8 cellular contexts compared by ENCODE assay signal in genomic region chr1:36463773-36464604, GRCh38. TPM values are rescaled to one million over a fixed set of nuclear protein-coding genes. Genes with fewer than 3 reads are reported as not detected.
DNase-seq lines count a peak whose midpoint lies in the region; ATAC-seq lines count a peak whose summit lies in the region.

MRPS15 (minus strand) TSS chr1:36464384; CDS start chr1:36464275, 109 bp downstream.

- H3K4me2 ChIP-seq in BLaER1, result peak within 1 kb of the TSS; percentile 97

- H3K9ac ChIP-seq in BLaER1, result peak within 1 kb of the TSS; percentile 88

- H4K20me1 ChIP-seq in BLaER1, result no peaks in the 10 kb centered on the region; the same call in 1 of the 2 replicates

- H3K27me3 ChIP-seq in BLaER1, result no peaks in the 10 kb centered on the region

- no peaks in the 10 kb centered on the region for H3K9me3 ChIP-seq in BLaER1

- peak within 1 kb of the TSS; percentile 90 for H3K4me3 ChIP-seq in BLaER1

- ATAC-seq in GM19328 (IDR thresholded peaks at IDR 0.05; ENCODE audit: unreplicated experiment), result peak; percentile 87
- ATAC-seq in HG03520 (IDR thresholded peaks at IDR 0.05; ENCODE audit: unreplicated experiment), result peak; percentile 90
- ATAC-seq in left lobe of liver, result peak; percentile 95

- H3K4me1 ChIP-seq in BLaER1, result peaks cover 67% of the 10 kb centered on the region

- peak within 1 kb of the TSS; percentile 82 for H3K27ac ChIP-seq in BLaER1

- DNase-seq in NCI-H69 (lab: John Stamatoyannopoulos, UW) (peak; percentile 92), dedifferentiated amniotic fluid mesenchymal stem cell (ENCODE audit: extremely low spot score) (peak; percentile 96), left lobe of liver (ENCODE audit: low spot score) (peak; percentile 97)
- DNase-seq in activated CD4-positive, alpha-beta T cell treated with anti-CD3 and anti-CD28 coated beads, Interleukin-2, amount 50 U/mL, for 1 hour, result peak; percentile 95
- peak; percentile 96 for DNase-seq in stimulated activated CD4-positive, alpha-beta T cell treated with anti-CD3 and anti-CD28 coated beads, Interleukin-2, amount 100 ng/mL, for 4 hours (ENCODE audit: low read depth)

- H3K36me3 ChIP-seq in BLaER1, result peaks cover 33% of the 10 kb centered on the region

RNA-seq across cellular contexts. Expression of gene MRPS15, which starts in this region (rescaled TPM):
- total RNA-seq in left lobe of liver, result 50.0 TPM

Comparison
In these comparisons a context has a peak if more than half of its experiments do, and no peak if none do; other contexts are left out.
1. Peak in every context shown above with its lines: DNase-seq, ATAC-seq, H3K4me3 ChIP-seq and H3K27ac ChIP-seq.